In genomic region chr7:80779456-80779855, GRCh38 we compare ENCODE assay signal across 30 cellular contexts.
DNase-seq lines count a peak whose midpoint lies in the region; ATAC-seq and TF ChIP-seq lines count a peak whose summit lies in the region.
"Had no signal": no experiment of that assay in that cellular context is flagged by ENCODE, and none has a peak within 500 bp of the region (broad histone marks: within the 10 kb centered on the region; RNA-seq: fewer than 3 reads in every experiment).

No MANE protein-coding gene starts in this region.

- no peak overlapping the region for H2AK5ac ChIP-seq in trophoblast cell (ENCODE audit: low read length)

- H2BK120ac ChIP-seq in trophoblast cell (ENCODE audit: insufficient read depth, low read length, poor library complexity) = no peak overlapping the region

- H3K4me1 Mint-ChIP-seq in osteocyte (ENCODE audit: unreplicated experiment) = peaks cover 45% of the 10 kb centered on the region
- H3K4me1 Mint-ChIP-seq: central memory CD8-positive, alpha-beta T cell; naive B cell; stimulated activated naive CD8-positive, alpha-beta T cell treated with anti-CD3 and anti-CD28 coated beads, Interleukin-15, amount 100 ng/mL, for 72 hours had no signal

- H3K9me3 ChIP-seq in RWPE2 (ENCODE audit: severe bottlenecking) (no peaks in the 10 kb centered on the region), muscle layer of colon (ENCODE audit: low read length) (no peaks in the 10 kb centered on the region), trophoblast cell (ENCODE audit: insufficient read depth, low read depth, low read length) (no peaks in the 10 kb centered on the region)
- H3K9me3 ChIP-seq: BLaER1, psoas muscle, tibial artery had no signal

- no peak overlapping the region for H4K91ac ChIP-seq in trophoblast cell (ENCODE audit: low read depth, low read length)

- H3K27me3 Mint-ChIP-seq in osteocyte (ENCODE audit: unreplicated experiment) = no peaks in the 10 kb centered on the region
- H3K27me3 Mint-ChIP-seq: central memory CD8-positive, alpha-beta T cell; naive B cell; stimulated activated naive CD8-positive, alpha-beta T cell treated with anti-CD3 and anti-CD28 coated beads, Interleukin-15, amount 100 ng/mL, for 72 hours had no signal

- H3K4me3 Mint-ChIP-seq in osteocyte (ENCODE audit: unreplicated experiment) = no peak overlapping the region
- H3K4me3 Mint-ChIP-seq: central memory CD8-positive, alpha-beta T cell; immature natural killer cell; naive B cell; stimulated activated naive CD8-positive, alpha-beta T cell treated with anti-CD3 and anti-CD28 coated beads, Interleukin-15, amount 100 ng/mL, for 72 hours had no signal

- H3K27ac ChIP-seq in RWPE2 (ENCODE audit: poor library complexity, severe bottlenecking) = peak overlapping the region; percentile 78
- H3K27ac ChIP-seq in muscle layer of colon (ENCODE audit: low read depth, low read length) = peak overlapping the region; percentile 58
- no peak overlapping the region for H3K27ac ChIP-seq in trophoblast cell (ENCODE audit: low read depth, low read length)
- H3K27ac ChIP-seq: BLaER1, psoas muscle had no signal

- H3K18ac ChIP-seq in trophoblast cell (ENCODE audit: low read length) = no peak overlapping the region

- DNase-seq in DMS53 (lab: John Stamatoyannopoulos, UW) (peak; percentile 75), HPDE6-E6E7 (ENCODE audit: extremely low spot score) (peak; percentile 21), RWPE2 (ENCODE audit: low spot score) (no peak), osteocyte (ENCODE audit: extremely low spot score, unreplicated experiment) (no peak), trophoblast cell (no peak)
- DNase-seq: activated CD4-positive, alpha-beta T cell treated with anti-CD3 and anti-CD28 coated beads for 4 hours; activated CD8-positive, alpha-beta memory T cell treated with anti-CD3 and anti-CD28 coated beads for 24 hours; activated effector memory CD4-positive, alpha-beta T cell treated with anti-CD3 and anti-CD28 coated beads, Interleukin-2, amount 50 U/mL, for 16 hours; dermis blood vessel endothelial cell; DMS79; GF-D8; hypothalamus; immature natural killer cell; IMR-90; naive B cell; NCI-H1105 treated with DMSO at 0.1 percent for 48 hours; NCI-H2029; NCI-H345; NCI-H774; nucleus accumbens; psoas muscle; Right ventricle myocardium superior; stimulated activated naive CD8-positive, alpha-beta T cell treated with anti-CD3 and anti-CD28 coated beads, Interleukin-15, amount 100 ng/mL, for 72 hours; tibial artery had no signal

- no peaks in the 10 kb centered on the region for H3K9me3 Mint-ChIP-seq in osteocyte (ENCODE audit: unreplicated experiment)
- H3K9me3 Mint-ChIP-seq: naive B cell; stimulated activated naive CD8-positive, alpha-beta T cell treated with anti-CD3 and anti-CD28 coated beads, Interleukin-15, amount 100 ng/mL, for 72 hours had no signal

- H4K8ac ChIP-seq in trophoblast cell (ENCODE audit: low read depth, low read length) = no peak overlapping the region

- 0 out of 3 replicates have a peak, but pooled peaks have one; percentile 28 for ATAC-seq in RWPE2 (ENCODE audit: low read depth)
- ATAC-seq in GM18861 (IDR thresholded peaks at IDR 0.05; ENCODE audit: unreplicated experiment) = no peak
- ATAC-seq in SK-N-SH treated with all-trans-retinoic acid at 6 μM for 48 hours = no peak
- ATAC-seq: left lobe of liver; stimulated activated naive CD8-positive, alpha-beta T cell treated with anti-CD3 and anti-CD28 coated beads, Interleukin-15, amount 100 ng/mL, for 72 hours had no signal

- no peaks in the 10 kb centered on the region for H3K79me2 ChIP-seq in trophoblast cell (ENCODE audit: control insufficient read depth, insufficient read depth, low read length, poor library complexity)

- no peak overlapping the region for H3K14ac ChIP-seq in trophoblast cell (ENCODE audit: low read length)

- no peak overlapping the region for H3K27ac Mint-ChIP-seq in osteocyte (ENCODE audit: unreplicated experiment)
- H3K27ac Mint-ChIP-seq: immature natural killer cell; naive B cell; stimulated activated naive CD8-positive, alpha-beta T cell treated with anti-CD3 and anti-CD28 coated beads, Interleukin-15, amount 100 ng/mL, for 72 hours had no signal

- no peak overlapping the region for H3K4me2 ChIP-seq in trophoblast cell (ENCODE audit: low read length)
- H3K4me2 ChIP-seq: BLaER1 had no signal

- H3K79me1 ChIP-seq in trophoblast cell (ENCODE audit: low read length) = no peaks in the 10 kb centered on the region

- H3K9ac ChIP-seq in muscle layer of colon (ENCODE audit: low read length) (no peak overlapping the region), trophoblast cell (ENCODE audit: low read length) (no peak overlapping the region)
- H3K9ac ChIP-seq: BLaER1 had no signal

- no CpG with 5 or more reads among the region's 2 CpGs for WGBS in trophoblast cell (ENCODE audit: extremely low coverage, insufficient coverage, insufficient read length)

- no peak overlapping the region for H3K23ac ChIP-seq in trophoblast cell (ENCODE audit: low read length)

- H2AFZ ChIP-seq in trophoblast cell (ENCODE audit: insufficient read depth, low read length, poor library complexity) = no peak overlapping the region

- H4K12ac ChIP-seq in trophoblast cell (ENCODE audit: low read depth, low read length) = no peak overlapping the region

- TF ChIP-seq CTCF in RWPE2 (IDR thresholded peaks at IDR 0.05; ENCODE audit: poor library complexity, severe bottlenecking) (no peak), osteocyte (IDR thresholded peaks at IDR 0.05) (no peak)

- H3K36me3 Mint-ChIP-seq in osteocyte (ENCODE audit: unreplicated experiment) = peaks cover 7% of the 10 kb centered on the region
- H3K36me3 Mint-ChIP-seq: naive B cell had no signal

- H3K4me3 ChIP-seq in RWPE2 (ENCODE audit: severe bottlenecking) (no peak overlapping the region), muscle layer of colon (ENCODE audit: low read depth in 1 of 2, low read length in 2 of 2) (no peak overlapping the region), trophoblast cell (ENCODE audit: low read depth, low read length) (no peak overlapping the region)
- H3K4me3 ChIP-seq: BLaER1, psoas muscle, tibial artery had no signal

- no peak overlapping the region for H2BK5ac ChIP-seq in trophoblast cell (ENCODE audit: low read depth, low read length, poor library complexity)

- H2BK12ac ChIP-seq in trophoblast cell (ENCODE audit: low read length) = no peak overlapping the region

- H3K27me3 ChIP-seq in RWPE2 (ENCODE audit: insufficient read depth, poor library complexity, severe bottlenecking) (no peaks in the 10 kb centered on the region), muscle layer of colon (ENCODE audit: control insufficient read depth in 1 of 2, insufficient read depth in 2 of 2, low read length in 2 of 2) (no peaks in the 10 kb centered on the region), trophoblast cell (ENCODE audit: insufficient read depth, low read length) (no peaks in the 10 kb centered on the region)
- H3K27me3 ChIP-seq: BLaER1, tibial artery had no signal

- H3K36me3 ChIP-seq in RWPE2 (ENCODE audit: low read depth) (peaks cover 29% of the 10 kb centered on the region), muscle layer of colon (ENCODE audit: insufficient read depth, low read length) (no peaks in the 10 kb centered on the region), trophoblast cell (ENCODE audit: control insufficient read depth in 1 of 2, insufficient read depth in 2 of 2, low read length in 2 of 2) (no peaks in the 10 kb centered on the region)
- H3K36me3 ChIP-seq: BLaER1, tibial artery had no signal

- no peak overlapping the region for H3K4ac ChIP-seq in trophoblast cell (ENCODE audit: low read depth, low read length)

- peaks cover 70% of the 10 kb centered on the region for H3K4me1 ChIP-seq in RWPE2 (ENCODE audit: insufficient read depth, poor library complexity, severe bottlenecking)
- peaks cover 60% of the 10 kb centered on the region for H3K4me1 ChIP-seq in muscle layer of colon (ENCODE audit: insufficient read depth, low read length)
- no peaks in the 10 kb centered on the region for H3K4me1 ChIP-seq in trophoblast cell (ENCODE audit: control insufficient read depth in 1 of 2, insufficient read depth in 2 of 2, low read length in 2 of 2)
- H3K4me1 ChIP-seq: BLaER1 had no signal

TF ChIP-seq in SK-N-SH treated with all-trans-retinoic acid at 6 μM for 48 hours, 23 proteins besides CTCF, POLR2A, EP300 and RAD21:
- TF ChIP-seq ZFP30 (CRISPR knock-in tag; IDR thresholded peaks at IDR 0.05) (no peak), TSHZ2 (CRISPR knock-in tag; IDR thresholded peaks at IDR 0.05) (no peak), ZNF565 (CRISPR knock-in tag; conservative IDR thresholded peaks at IDR 0.05; ENCODE audit: low read depth) (no peak), ZC3H10 (CRISPR knock-in tag; IDR thresholded peaks at IDR 0.05) (no peak)

Comparison
In these comparisons a context has a peak if more than half of its experiments do, and no peak if none do; other contexts are left out.
1. DNase-seq: peak in DMS53 (single experiment) and HPDE6-E6E7 (single experiment); none in RWPE2 (single experiment), osteocyte (single experiment) and trophoblast cell (0 of 2).